23 cellular contexts compared by ENCODE assay signal in the genomic region with DNA sequence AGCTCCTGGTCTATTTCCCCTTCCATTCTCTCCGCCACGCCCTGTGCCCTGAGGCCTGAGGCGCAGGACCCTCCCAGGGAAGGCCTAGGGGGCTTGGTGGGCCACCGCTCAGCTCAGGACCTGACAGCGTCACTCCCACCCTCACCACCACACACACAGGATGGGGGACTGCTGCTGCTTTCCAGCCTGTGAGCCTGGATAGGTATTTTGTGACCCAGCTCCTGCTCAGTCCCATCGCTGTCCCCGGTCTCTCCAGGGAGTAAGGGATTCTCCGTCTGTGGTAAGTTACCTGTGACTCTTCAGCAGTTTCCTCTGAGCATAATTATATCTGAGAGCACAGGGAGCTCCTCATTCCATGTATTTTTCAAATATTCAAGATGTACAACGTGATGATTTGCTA. TPM values are rescaled to one million over a fixed set of nuclear protein-coding genes. Genes with fewer than 3 reads are reported as not detected.
"Had no signal": no experiment of that assay in that cellular context is flagged by ENCODE, and none has a peak within 500 bp of the region (broad histone marks: within the 10 kb centered on the region; RNA-seq: fewer than 3 reads in every experiment).

No MANE protein-coding gene starts in this region.

- H3K27ac ChIP-seq: SJSA1, SK-N-MC had no signal

- H3K4me1 ChIP-seq: SJSA1 had no signal

- H3K36me3 ChIP-seq: MG63, SJSA1 had no signal

- DNase-seq: Karpas-422, KG1, MG63, NCI-H1092, NCI-H1105 treated with DMSO at 0.1 percent for 48 hours, NCI-H1417 treated with DMSO at 0.1 percent for 48 hours, NCI-H146, NCI-H1694 treated with DMSO at 0.1 percent for 48 hours, NCI-H1930, NCI-H2081, NCI-H2107, NCI-H2227 treated with DMSO at 0.1 percent for 48 hours, NCI-H524 treated with DMSO at 0.1 percent for 48 hours, NCI-H69, NCI-H774, Right ventricle myocardium superior, RPMI8226, SIG-M5 had no signal

- H3K9me3 ChIP-seq: MG63, SJSA1 had no signal

- H3K4me3 ChIP-seq: MG63, SJSA1, SK-N-MC had no signal

- FAIRE-seq: RCC 7860 had no signal

- H3K27me3 ChIP-seq: MG63, SJSA1 had no signal

RNA-seq across cellular contexts. Expression of a gene that starts 16.3 kb away (rescaled TPM):
- total RNA-seq: HT1080, NCI-H460, SJSA1 had no signal
